In the genomic region with DNA sequence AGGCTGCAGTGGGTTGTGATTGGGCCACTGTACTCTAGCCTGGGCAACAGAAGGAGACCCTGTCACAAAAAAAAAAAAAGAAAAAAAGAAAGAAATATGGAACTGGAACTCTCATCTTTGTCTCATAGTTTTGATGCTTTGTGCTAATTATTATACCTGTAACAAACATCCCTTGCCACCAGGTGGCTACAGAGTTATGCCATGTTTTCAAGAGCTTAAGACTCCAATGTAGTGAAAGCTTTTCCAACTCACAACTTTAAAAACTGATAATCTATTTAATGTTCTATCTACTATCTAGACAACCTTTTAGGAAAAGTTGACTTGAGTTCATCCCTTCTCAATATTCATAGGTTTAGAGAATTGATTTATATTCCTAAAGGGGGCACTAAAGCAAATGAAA, we compare ENCODE assay signal across 11 cellular contexts. TPM values are rescaled to one million over a fixed set of nuclear protein-coding genes. Genes with fewer than 3 reads are reported as not detected.
A peak's percentile ranks its signal among the peaks of the same experiment; 100 is the strongest.
DNase-seq lines count a peak whose midpoint lies in the region; FAIRE-seq and TF ChIP-seq lines count a peak whose summit lies in the region.
"Had no signal": no experiment of that assay in that cellular context is flagged by ENCODE, and none has a peak within 500 bp of the region (broad histone marks: within the 10 kb centered on the region; RNA-seq: fewer than 3 reads in every experiment).

No MANE protein-coding gene starts in this region.

- no peak overlapping the region for H3K27ac ChIP-seq in endothelial cell of umbilical vein (ENCODE audit: insufficient read depth, low read depth, low read length)
- no peak overlapping the region for H3K27ac ChIP-seq in thyroid gland

- H3K4me3 ChIP-seq in endothelial cell of umbilical vein (replicated peaks in 1 of 3; ENCODE audit: insufficient read depth in 1 of 3, low read depth in 1 of 3, low read length in 3 of 3): no peak overlapping the region
- no peak overlapping the region for H3K4me3 ChIP-seq in thyroid gland (replicated peaks in 1 of 3)

- DNase-seq in NCI-H510A treated with DMSO at 0.1 percent for 48 hours (lab: John Stamatoyannopoulos, UW) (peak; percentile 5), NCI-H510A (lab: John Stamatoyannopoulos, UW) (no peak), M059J (ENCODE audit: low read depth) (peak; percentile 24), endothelial cell of umbilical vein (ENCODE audit: low read depth, low spot score) (peak; percentile 4), thyroid gland (peak; percentile 2 to 5), NCI-H774 (lab: John Stamatoyannopoulos, UW) (no peak), Ammon's horn (ENCODE audit: low spot score) (no peak)
- DNase-seq in activated CD4-positive, alpha-beta T cell treated with anti-CD3 and anti-CD28 coated beads for 4 hours: no peak
- DNase-seq: HCEC 1CT; NCI-H187; stimulated activated CD4-positive, alpha-beta T cell treated with anti-CD3 and anti-CD28 coated beads, Interleukin-1b, Interleukin-23, amount 100 ng/mL, for 48 hours had no signal

- H4K20me1 ChIP-seq in endothelial cell of umbilical vein (replicated peaks; ENCODE audit: control insufficient read depth, extremely low read depth, insufficient read depth, low read length): no peaks in the 10 kb centered on the region

- H3K36me3 ChIP-seq in endothelial cell of umbilical vein (ENCODE audit: control insufficient read depth in 2 of 2, extremely low read depth in 1 of 2, insufficient read depth in 2 of 2, low read length in 2 of 2): no peaks in the 10 kb centered on the region
- H3K36me3 ChIP-seq in thyroid gland: no peaks in the 10 kb centered on the region

- H3K4me1 ChIP-seq in endothelial cell of umbilical vein (ENCODE audit: control insufficient read depth, extremely low read depth, insufficient read depth, low read length) (no peaks in the 10 kb centered on the region), thyroid gland (no peaks in the 10 kb centered on the region)

- H3K9me3 ChIP-seq in endothelial cell of umbilical vein (replicated peaks; ENCODE audit: control insufficient read depth, insufficient read depth, low read length) (no peaks in the 10 kb centered on the region), thyroid gland (no peaks in the 10 kb centered on the region)

- dilution Hi-C loops in endothelial cell of umbilical vein (cut with MboI; ENCODE audit: extremely low pct_ligation_motif_present, low sequenced_read_pairs): no loop called here

- H3K9ac ChIP-seq in endothelial cell of umbilical vein (replicated peaks; ENCODE audit: extremely low read depth, insufficient read depth, low read length): no peak overlapping the region

- H3K79me2 ChIP-seq in endothelial cell of umbilical vein (ENCODE audit: control insufficient read depth, insufficient read depth, low read length): no peaks in the 10 kb centered on the region

- H3K27me3 ChIP-seq in endothelial cell of umbilical vein (ENCODE audit: control insufficient read depth in 2 of 2, insufficient read depth in 2 of 2, low read length in 2 of 2) (no peaks in the 10 kb centered on the region), thyroid gland (peaks cover 3% of the 10 kb centered on the region)

- CTCF ChIA-PET in endothelial cell of umbilical vein (lab: Charles Lee): interaction anchor here (0.6 to 3.3 kb wide), 15 partner anchors 11 to 1065 kb away, joined by 3 to 64 read pairs (median 5); partner anchors contain the start of gene IL13RA2

- intact Hi-C loops in endothelial cell of umbilical vein (cut with micrococcal nuclease): loop anchor here (5.0 to 10.0 kb wide), 2 partner anchors 331 to 658 kb away; partner anchors contain the start of gene LUZP4
- intact Hi-C loops in thyroid gland (cut with DNase I): no loop called here

- no TSS peak for BruUV-seq in endothelial cell of umbilical vein (replicated peaks; lab: Mats Ljungman, UMichigan)

- H2AFZ ChIP-seq in endothelial cell of umbilical vein (ENCODE audit: low read depth, low read length): no peak overlapping the region

- H3K4me2 ChIP-seq in endothelial cell of umbilical vein (ENCODE audit: insufficient read depth, low read length): no peak overlapping the region

- POLR2A ChIA-PET in endothelial cell of umbilical vein (lab: Charles Lee): no interaction called here

- H3K9me1 ChIP-seq in endothelial cell of umbilical vein (replicated peaks; ENCODE audit: control insufficient read depth, extremely low read depth, insufficient read depth, low read length): no peaks in the 10 kb centered on the region

- TF ChIP-seq POLR2A in endothelial cell of umbilical vein (IDR thresholded peaks at IDR 0.05; ENCODE audit: low read depth, low read length) (no peak), thyroid gland (IDR thresholded peaks at IDR 0.05) (no peak)

- TF ChIP-seq CTCF in endothelial cell of umbilical vein (IDR thresholded peaks at IDR 0.05; ENCODE audit: extremely low read depth in 1 of 2, insufficient read depth in 1 of 2, low read depth in 1 of 2, low read length in 2 of 2) (peak in 1 of 2 donors; percentile 24), thyroid gland (IDR thresholded peaks at IDR 0.05) (peak in 4 of 6 experiments; percentile 13 to 39 (median 34))

- FAIRE-seq in endothelial cell of umbilical vein (lab: Jason Lieb, UNC): no peak

TF ChIP-seq in endothelial cell of umbilical vein, 7 proteins besides CTCF, POLR2A, EP300 and RAD21:
- TF ChIP-seq GATA2 (IDR thresholded peaks at IDR 0.05; ENCODE audit: insufficient read depth, insufficient read length, low read depth, low read length): no peak
- no peak for TF ChIP-seq FOS (IDR thresholded peaks at IDR 0.05; ENCODE audit: borderline replicate concordance, insufficient read depth, low read length)
- TF ChIP-seq EZH2 (IDR thresholded peaks at IDR 0.05; ENCODE audit: borderline replicate concordance, low read depth, low read length, severe bottlenecking): no peak
- no peak for TF ChIP-seq JUN (IDR thresholded peaks at IDR 0.05; ENCODE audit: borderline replicate concordance, insufficient read depth, insufficient read length, low read depth)
- no peak for TF ChIP-seq MYC (IDR thresholded peaks at IDR 0.05; ENCODE audit: low read depth, low read length)
- TF ChIP-seq POLR2AphosphoS5 (IDR thresholded peaks at IDR 0.05; ENCODE audit: insufficient read depth, low read depth, low read length): no peak
- TF ChIP-seq, protein P1, sequence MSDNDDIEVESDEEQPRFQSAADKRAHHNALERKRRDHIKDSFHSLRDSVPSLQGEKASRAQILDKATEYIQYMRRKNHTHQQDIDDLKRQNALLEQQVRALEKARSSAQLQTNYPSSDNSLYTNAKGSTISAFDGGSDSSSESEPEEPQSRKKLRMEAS (IDR thresholded peaks at IDR 0.05; ENCODE audit: insufficient read depth, insufficient read length): no peak

RNA-seq across cellular contexts. Expression of gene HTR2C, which starts 42.4 kb away (rescaled TPM):
- 0.76 and 0.84 TPM in 2 replicates for total RNA-seq in M059J (2014; rRNA removed; shearing (Covaris generic))
- total RNA-seq in endothelial cell of umbilical vein (not detected in 2 replicates), thyroid gland (not detected)
- polyA plus RNA-seq in endothelial cell of umbilical vein: not detected in 2 replicates
- polyA plus RNA-seq in endothelial cell of umbilical vein (2011; cell fraction: cytosol; rRNA removed): not detected in 2 replicates
- not detected in 2 replicates for polyA plus RNA-seq in endothelial cell of umbilical vein (2011; cell fraction: nucleus; rRNA removed)
- polyA plus RNA-seq in endothelial cell of umbilical vein (2012): not detected in 2 replicates
- polyA minus RNA-seq in endothelial cell of umbilical vein: not detected in 2 replicates
- not detected for polyA minus RNA-seq in endothelial cell of umbilical vein (2011; cell fraction: cytosol; rRNA and poly(A)+ RNA removed)
- polyA minus RNA-seq in endothelial cell of umbilical vein (2011; cell fraction: nucleus; rRNA and poly(A)+ RNA removed): not detected in 2 replicates

Comparison
In these comparisons a context has a peak if more than half of its experiments do, and no peak if none do; other contexts are left out.
1. DNase-seq: peak in NCI-H510A treated with DMSO at 0.1 percent for 48 hours (single experiment), M059J (single experiment), endothelial cell of umbilical vein (single experiment) and thyroid gland (2 of 2); none in NCI-H510A (single experiment), NCI-H774 (single experiment), activated CD4-positive, alpha-beta T cell treated with anti-CD3 and anti-CD28 coated beads for 4 hours (0 of 2) and Ammon's horn (single experiment).